ENCODE assay signal across 8 cellular contexts in the genomic region with DNA sequence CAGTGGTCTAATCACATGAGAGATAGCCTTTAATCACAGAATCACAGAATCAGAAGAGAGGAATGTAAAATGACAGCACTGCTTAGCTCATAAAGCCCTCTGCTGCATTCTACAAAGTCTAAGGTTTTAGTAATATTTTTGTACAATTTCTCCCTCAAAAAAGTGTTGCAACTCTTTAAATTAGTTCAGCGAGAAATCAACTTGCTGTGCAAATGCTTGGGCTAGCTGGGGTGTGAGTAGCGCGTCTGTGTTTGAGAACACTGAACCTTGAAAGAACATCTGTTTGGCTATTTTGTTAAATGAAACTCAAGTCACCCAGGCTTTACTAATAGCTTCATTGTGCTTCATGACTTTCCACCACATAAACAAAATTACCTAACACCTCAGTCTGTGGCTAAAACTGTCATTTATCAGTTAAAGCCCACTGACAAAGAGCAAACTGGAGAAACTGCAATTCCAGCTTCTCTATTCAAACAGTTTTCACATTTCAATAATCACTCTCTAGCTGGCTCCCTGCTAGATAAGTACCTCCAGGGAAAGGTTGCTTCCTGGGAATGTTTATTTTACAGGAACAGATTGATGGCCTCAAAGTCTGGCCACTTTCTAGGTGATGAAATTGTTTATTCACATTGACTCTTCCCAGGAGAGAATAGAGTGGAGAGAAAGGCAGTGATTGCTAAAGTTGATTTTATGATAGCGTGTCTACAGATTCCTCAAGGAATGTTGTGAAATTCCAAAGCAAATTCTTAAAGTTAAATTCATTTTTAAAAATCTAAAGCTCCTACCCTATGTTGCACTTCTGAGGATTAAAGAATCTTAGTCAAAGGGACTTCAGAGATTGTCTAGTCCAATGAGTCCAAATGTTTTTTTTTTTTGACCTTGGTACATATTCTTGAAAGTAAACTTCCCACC. TPM values are rescaled to one million over a fixed set of nuclear protein-coding genes. Genes with fewer than 3 reads are reported as not detected.
DNase-seq lines count a peak whose midpoint lies in the region; ATAC-seq and TF ChIP-seq lines count a peak whose summit lies in the region.

No MANE protein-coding gene starts in this region.

- peak; percentile 89 for DNase-seq in NCI-H69 (lab: John Stamatoyannopoulos, UW)
- DNase-seq in left lobe of liver (ENCODE audit: low spot score): no peak
- no peak for DNase-seq in effector CD4-positive, alpha-beta T cell
- no peak for DNase-seq in 8988T
- no peak for DNase-seq in stimulated activated naive CD8-positive, alpha-beta T cell treated with anti-CD3 and anti-CD28 coated beads, Interleukin-15, Interleukin-2, amounts not matched to agents 100 U/mL and 50 U/mL, for 24 hours
- DNase-seq in activated CD4-positive, alpha-beta T cell treated with anti-CD3 and anti-CD28 coated beads for 48 hours: no peak

- ATAC-seq in GM18505 (IDR thresholded peaks at IDR 0.05; ENCODE audit: unreplicated experiment): peak; percentile 69
- peak; percentile 86 for ATAC-seq in HG02798 (IDR thresholded peaks at IDR 0.05; ENCODE audit: poor library complexity, unreplicated experiment)
- peak; percentile 90 for ATAC-seq in left lobe of liver
- ATAC-seq in stimulated activated naive CD8-positive, alpha-beta T cell treated with anti-CD3 and anti-CD28 coated beads, Interleukin-15, Interleukin-2, amounts not matched to agents 100 U/mL and 50 U/mL, for 24 hours: no peak

- TF ChIP-seq POLR2A in GM18505 (IDR thresholded peaks at IDR 0.05; ENCODE audit: borderline replicate concordance, extremely low read depth, insufficient read depth, insufficient read length): no peak

RNA-seq across cellular contexts. Expression of a gene that starts 36.0 kb away (rescaled TPM):
- 26.1 TPM for total RNA-seq in left lobe of liver
